Comparison of ENCODE assay signal across 10 cellular contexts in genomic region chr19:2064788-2065524, GRCh38. TPM values are rescaled to one million over a fixed set of nuclear protein-coding genes. Genes with fewer than 3 reads are reported as not detected.
DNase-seq lines count a peak whose midpoint lies in the region; ATAC-seq and TF ChIP-seq lines count a peak whose summit lies in the region.
"Had no signal": no experiment of that assay in that cellular context is flagged by ENCODE, and none has a peak within 500 bp of the region (broad histone marks: within the 10 kb centered on the region; RNA-seq: fewer than 3 reads in every experiment).

No MANE protein-coding gene starts in this region.

- peaks cover 4% of the 10 kb centered on the region for H3K27me3 Mint-ChIP-seq in CD4-positive, CD25-positive, alpha-beta regulatory T cell
- H3K27me3 Mint-ChIP-seq: activated B cell treated with CpG ODN at 0.5 μM for 24 hours had no signal

- TF ChIP-seq CTCF in adrenal gland (IDR thresholded peaks at IDR 0.05): peak in 5 of 6 experiments; percentile 18 to 53 (median 45)
- no peak for TF ChIP-seq CTCF in right atrium auricular region (IDR thresholded peaks at IDR 0.05)
- TF ChIP-seq CTCF in GM10266 (IDR thresholded peaks at IDR 0.05; ENCODE audit: control insufficient read depth, insufficient read depth, low read depth, missing control alignments): no peak

- H3K4me3 Mint-ChIP-seq in CD4-positive, CD25-positive, alpha-beta regulatory T cell: peak overlapping the region in 1 of 4 donors; percentile 41
- H3K4me3 Mint-ChIP-seq: activated B cell treated with CpG ODN at 0.5 μM for 24 hours had no signal

- no peaks in the 10 kb centered on the region for H3K9me3 ChIP-seq in CD4-positive, CD25-positive, alpha-beta regulatory T cell (ENCODE audit: control insufficient read depth in 2 of 2, low read length in 2 of 2)
- no peaks in the 10 kb centered on the region for H3K9me3 ChIP-seq in adrenal gland (replicated peaks in 1 of 3)
- no peaks in the 10 kb centered on the region for H3K9me3 ChIP-seq in right atrium auricular region

- intact Hi-C loops in adrenal gland (cut with DNase I): no loop called here

- peaks cover 31% of the 10 kb centered on the region for H3K4me1 ChIP-seq in CD4-positive, CD25-positive, alpha-beta regulatory T cell (ENCODE audit: control insufficient read depth, insufficient read depth, low read length, poor library complexity, severe bottlenecking)
- H3K4me1 ChIP-seq in adrenal gland (replicated peaks in 1 of 2): peaks cover 43 to 50% of the 10 kb centered on the region in 2 donors
- peaks cover 0 to 41% of the 10 kb centered on the region in 2 donors for H3K4me1 ChIP-seq in right atrium auricular region

- no peaks in the 10 kb centered on the region for H3K27me3 ChIP-seq in CD4-positive, CD25-positive, alpha-beta regulatory T cell (ENCODE audit: control insufficient read depth, insufficient read depth, low read length)
- H3K27me3 ChIP-seq in adrenal gland (no peaks in the 10 kb centered on the region), right atrium auricular region (no peaks in the 10 kb centered on the region)

- H3K36me3 Mint-ChIP-seq in CD4-positive, CD25-positive, alpha-beta regulatory T cell: no peaks in the 10 kb centered on the region

- no peak overlapping the region for H3K27ac ChIP-seq in CD4-positive, CD25-positive, alpha-beta regulatory T cell (ENCODE audit: insufficient read depth, low read length, poor library complexity, severe bottlenecking)
- peak overlapping the region; percentile 88 to 100 (median 96) for H3K27ac ChIP-seq in adrenal gland
- peak overlapping the region; percentile 99 for H3K27ac ChIP-seq in right atrium auricular region

- H3K4me1 Mint-ChIP-seq in CD4-positive, CD25-positive, alpha-beta regulatory T cell: peaks cover 0 to 34% (median 15%) of the 10 kb centered on the region in 4 donors

- DNase-seq in CD4-positive, CD25-positive, alpha-beta regulatory T cell: no peak
- DNase-seq in adrenal gland: peak; percentile 72 to 93 (median 80)
- DNase-seq in right atrium auricular region (ENCODE audit: low spot score): peak; percentile 84
- peak; percentile 84 for DNase-seq in retina
- DNase-seq in GM10266 (ENCODE audit: extremely low spot score): no peak
- DNase-seq in NCI-H1930 (lab: John Stamatoyannopoulos, UW): no peak
- no peak for DNase-seq in kidney glomerular epithelial cell (lab: John Stamatoyannopoulos, UW)
- DNase-seq: activated B cell treated with CpG ODN at 0.5 μM for 24 hours, NCI-H526 treated with DMSO at 0.1 percent for 48 hours had no signal

- H3K36me3 ChIP-seq in CD4-positive, CD25-positive, alpha-beta regulatory T cell (ENCODE audit: control insufficient read depth, insufficient read depth, low read length): no peaks in the 10 kb centered on the region
- H3K36me3 ChIP-seq in adrenal gland (replicated peaks in 1 of 2) (no peaks in the 10 kb centered on the region), right atrium auricular region (no peaks in the 10 kb centered on the region)

- H3K27ac Mint-ChIP-seq in CD4-positive, CD25-positive, alpha-beta regulatory T cell: peak overlapping the region in 2 of 3 donors; percentile 65 to 74
- H3K27ac Mint-ChIP-seq: activated B cell treated with CpG ODN at 0.5 μM for 24 hours had no signal

- peak in 1 of 2 donors; percentile 77 for TF ChIP-seq POLR2A in adrenal gland (IDR thresholded peaks at IDR 0.05)

- ATAC-seq in CD4-positive, CD25-positive, alpha-beta regulatory T cell (ENCODE audit: low read depth in 2 of 2): no peak
- ATAC-seq in HG03097 (IDR thresholded peaks at IDR 0.05; ENCODE audit: low FRiP score, unreplicated experiment): no peak

- WGBS in adrenal gland, 4 donors: 38 to 53% (median 43%) methylated on average over 9 to 38 of the region's 38 CpGs

- H3K9me3 Mint-ChIP-seq in CD4-positive, CD25-positive, alpha-beta regulatory T cell: no peaks in the 10 kb centered on the region
- H3K9me3 Mint-ChIP-seq: activated B cell treated with CpG ODN at 0.5 μM for 24 hours had no signal

- no peak overlapping the region for H3K4me3 ChIP-seq in CD4-positive, CD25-positive, alpha-beta regulatory T cell (ENCODE audit: low read depth, low read length)
- H3K4me3 ChIP-seq in adrenal gland: no peak overlapping the region
- peak overlapping the region in 1 of 2 donors; percentile 11 for H3K4me3 ChIP-seq in right atrium auricular region

RNA-seq across cellular contexts. Expression of gene MKNK2, which starts 13.9 kb away (rescaled TPM):
- 340 TPM for total RNA-seq in CD4-positive, CD25-positive, alpha-beta regulatory T cell
- 10 to 100 TPM; 28.7 to 38.2 (median 32.0) TPM for polyA plus RNA-seq in CD4-positive, CD25-positive, alpha-beta regulatory T cell
- 100 to 1,000 TPM; 106 to 440 (median 171) TPM for total RNA-seq in adrenal gland
- polyA plus RNA-seq in adrenal gland: 100 to 1,000 TPM in 2 of 3 donors, 10 to 100 TPM in 1; 30.4 to 238 (median 140) TPM
- 100 to 1,000 TPM in 1 of 2 donors, 10 to 100 TPM in 1; 90.3 to 107 TPM for total RNA-seq in right atrium auricular region

RNA-seq across cellular contexts. Expression of gene MOB3A, which starts 31.2 kb away (rescaled TPM):
- 131 TPM for total RNA-seq in CD4-positive, CD25-positive, alpha-beta regulatory T cell
- polyA plus RNA-seq in CD4-positive, CD25-positive, alpha-beta regulatory T cell: 10 to 100 TPM; 73.6 to 91.1 (median 88.0) TPM
- total RNA-seq in adrenal gland: 10 to 100 TPM; 25.5 to 54.0 (median 45.2) TPM
- polyA plus RNA-seq in adrenal gland: 10 to 100 TPM; 13.6 to 22.4 (median 16.0) TPM
- 10 to 100 TPM; 19.7 to 29.4 TPM for total RNA-seq in right atrium auricular region

RNA-seq across cellular contexts. Expression of gene IZUMO4, which starts 31.8 kb away (rescaled TPM):
- 16.5 TPM for total RNA-seq in CD4-positive, CD25-positive, alpha-beta regulatory T cell
- polyA plus RNA-seq in CD4-positive, CD25-positive, alpha-beta regulatory T cell: under 1 TPM; 0.47 to 0.82 (median 0.70) TPM
- 1 to 10 TPM in 6 of 8 donors, under 1 TPM in 2; 0.69 to 8.7 (median 2.1) TPM for total RNA-seq in adrenal gland
- polyA plus RNA-seq in adrenal gland: 10 to 100 TPM in 2 of 3 donors, 1 to 10 TPM in 1; 2.6 to 24.6 (median 17.4) TPM
- 1 to 10 TPM in 1 of 2 donors, under 1 TPM in 1; 0.67 to 1.4 TPM for total RNA-seq in right atrium auricular region

RNA-seq across cellular contexts. Expression of gene BTBD2, which starts 49.4 kb away (rescaled TPM):
- 58.6 TPM for total RNA-seq in CD4-positive, CD25-positive, alpha-beta regulatory T cell
- 1 to 10 TPM; 3.2 to 5.4 (median 4.7) TPM for polyA plus RNA-seq in CD4-positive, CD25-positive, alpha-beta regulatory T cell
- 100 to 1,000 TPM in 1 of 8 donors, 10 to 100 TPM in 7; 55.0 to 122 (median 82.4) TPM for total RNA-seq in adrenal gland
- polyA plus RNA-seq in adrenal gland: 10 to 100 TPM; 11.8 to 87.5 (median 57.7) TPM
- total RNA-seq in right atrium auricular region: 10 to 100 TPM; 54.8 to 55.9 TPM

Comparison
In these comparisons a context has a peak if more than half of its experiments do, and no peak if none do; other contexts are left out.
1. DNase-seq: peak in adrenal gland (7 of 7), right atrium auricular region (single experiment) and retina (single experiment); none in CD4-positive, CD25-positive, alpha-beta regulatory T cell (0 of 3), GM10266 (single experiment), NCI-H1930 (0 of 2) and kidney glomerular epithelial cell (single experiment).
2. CTCF ChIP-seq: peak in adrenal gland (5 of 6); none in right atrium auricular region (0 of 2) and GM10266 (single experiment).